ENCODE assay signal across 1 cellular context in the genomic region with DNA sequence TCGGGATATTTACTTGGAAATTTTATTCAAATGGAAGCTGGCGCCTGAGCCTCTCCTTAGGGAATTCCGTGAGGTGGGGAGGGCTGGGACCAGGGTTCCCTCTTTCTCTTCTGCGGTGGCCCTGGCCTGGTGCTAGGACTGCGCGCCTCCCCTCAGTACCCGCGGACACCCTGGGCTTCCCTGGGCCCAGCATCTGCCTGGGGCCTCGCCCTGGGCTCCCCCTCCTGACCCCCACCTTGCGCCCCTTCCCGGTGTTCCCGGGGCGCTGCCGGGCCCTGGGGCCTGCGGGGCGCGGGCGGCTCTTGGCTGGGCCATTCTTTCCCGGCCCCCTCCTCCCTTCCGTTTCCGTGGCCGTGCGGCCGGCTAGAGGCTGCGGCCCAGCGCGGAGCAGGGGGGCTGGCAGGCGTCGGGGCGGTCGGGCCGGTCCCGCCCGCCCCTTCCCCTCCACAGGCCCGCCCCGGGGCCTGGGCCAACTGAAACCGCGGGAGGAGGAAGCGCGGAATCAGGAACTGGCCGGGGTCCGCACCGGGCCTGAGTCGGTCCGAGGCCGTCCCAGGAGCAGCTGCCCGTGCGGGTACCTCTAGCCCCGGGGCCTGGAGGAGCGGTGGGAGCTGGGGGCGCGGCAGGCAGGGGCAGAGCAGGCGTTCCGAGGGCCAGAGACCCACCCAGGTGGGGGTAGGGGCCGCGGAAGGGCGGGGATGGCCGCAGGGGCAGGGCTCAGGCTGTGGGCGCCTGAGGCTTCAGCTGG.
TF ChIP-seq lines count a peak whose summit lies in the region.

Gene FES (plus strand): TSS at position 534 of the 748 bp plus-strand sequence. CDS start 542 bp downstream, outside the sequence.

TF ChIP-seq in H1, 55 proteins besides CTCF, POLR2A, EP300 and RAD21:
- TF ChIP-seq JUND (IDR thresholded peaks at IDR 0.05; ENCODE audit: low read length) (no peak), TAF1 (IDR thresholded peaks at IDR 0.05; ENCODE audit: low read depth, low read length) (peak; percentile 50; the same call in 1 of the 2 replicates), HDAC6 (IDR thresholded peaks at IDR 0.05; ENCODE audit: low read depth, low read length) (no peak), GABPA (IDR thresholded peaks at IDR 0.05; ENCODE audit: borderline replicate concordance, insufficient read depth, low read length) (peak; percentile 50; the same call in 1 of the 2 replicates), PHF8 (conservative IDR thresholded peaks at IDR 0.05; ENCODE audit: low read depth, low read length) (peak; percentile 30), CEBPB (IDR thresholded peaks at IDR 0.05; ENCODE audit: low read depth, low read length) (no peak), TCF12 (IDR thresholded peaks at IDR 0.05; ENCODE audit: low read depth, low read length) (no peak), RBBP5 (IDR thresholded peaks at IDR 0.05; ENCODE audit: borderline replicate concordance, low read depth, low read length) (peak; percentile 37; the same call in 1 of the 2 replicates), ASH2L (IDR thresholded peaks at IDR 0.05; ENCODE audit: low read length) (peak; percentile 59), SRF (IDR thresholded peaks at IDR 0.05; ENCODE audit: low read depth, low read length) (no peak), CHD1 (IDR thresholded peaks at IDR 0.05; ENCODE audit: low read depth, low read length) (no peak), CREB1 (IDR thresholded peaks at IDR 0.05) (no peak)
